12 cellular contexts compared by ENCODE assay signal in the genomic region with DNA sequence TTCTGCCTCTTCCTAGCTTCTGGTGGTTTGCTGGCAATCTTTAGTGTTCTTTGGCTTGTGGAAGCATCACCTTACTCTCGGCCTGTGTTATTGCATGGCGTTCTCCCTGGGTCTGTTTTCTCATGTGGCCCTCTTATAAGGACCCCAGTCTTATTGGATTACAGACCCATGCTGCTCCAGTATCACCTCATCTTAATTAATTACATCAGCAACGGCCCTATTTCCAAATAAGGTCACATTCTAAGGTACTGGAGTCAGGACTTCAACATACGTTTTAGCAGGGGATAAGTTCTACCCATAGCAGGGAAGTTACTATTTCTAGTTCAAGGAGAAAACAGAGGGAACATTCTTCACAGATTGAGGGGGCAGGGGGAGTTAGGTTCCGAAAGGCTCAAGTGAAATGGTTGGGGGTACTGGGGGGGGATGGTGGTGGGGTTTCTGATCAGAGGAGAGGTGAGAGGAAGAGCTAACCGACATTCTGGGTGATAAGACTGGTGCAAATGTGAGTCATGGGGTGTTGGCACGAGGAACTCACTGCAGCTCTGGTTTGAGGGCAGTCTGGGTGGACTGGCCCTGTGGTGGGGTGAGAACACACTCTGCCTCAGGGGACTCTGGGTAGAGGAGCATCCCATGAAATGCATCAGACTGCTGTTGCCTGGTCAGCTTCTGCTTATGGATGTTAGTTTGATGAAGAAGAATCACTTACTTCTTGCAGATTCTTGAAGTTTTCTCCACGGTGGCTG. TPM values are rescaled to one million over a fixed set of nuclear protein-coding genes. Genes with fewer than 3 reads are reported as not detected.
A peak's percentile ranks its signal among the peaks of the same experiment; 100 is the strongest.
DNase-seq lines count a peak whose midpoint lies in the region; TF ChIP-seq lines count a peak whose summit lies in the region.
"Had no signal": no experiment of that assay in that cellular context is flagged by ENCODE, and none has a peak within 500 bp of the region (broad histone marks: within the 10 kb centered on the region; RNA-seq: fewer than 3 reads in every experiment).

No MANE protein-coding gene starts in this region.

- H3K36me3 ChIP-seq in GM23248 (ENCODE audit: low read depth) = no peaks in the 10 kb centered on the region
- H3K36me3 ChIP-seq in esophagus muscularis mucosa = no peaks in the 10 kb centered on the region

- H3K4me2 ChIP-seq in GM23248 (ENCODE audit: unreplicated experiment) = peak overlapping the region; percentile 55

- H3K4me3 ChIP-seq in GM23248 = no peak overlapping the region
- no peak overlapping the region for H3K4me3 ChIP-seq in choroid plexus epithelial cell (ENCODE audit: low read depth, low read length)
- no peak overlapping the region for H3K4me3 ChIP-seq in esophagus muscularis mucosa

- peak; percentile 79 for DNase-seq in GM23248
- DNase-seq in NCI-H82 treated with DMSO at 0.1 percent for 48 hours (lab: John Stamatoyannopoulos, UW; ENCODE audit: unreplicated experiment) = peak; percentile 17
- DNase-seq in choroid plexus epithelial cell (ENCODE audit: low read depth) = peak; percentile 40
- no peak for DNase-seq in stimulated activated CD4-positive, alpha-beta T cell treated with anti-CD3 and anti-CD28 coated beads, Interleukin-4, amount 100 ng/mL, for 4 hours
- no peak for DNase-seq in head of caudate nucleus
- no peak for DNase-seq in central memory CD4-positive, alpha-beta T cell
- DNase-seq in esophagus muscularis mucosa (ENCODE audit: extremely low spot score) = no peak
- DNase-seq: activated naive CD4-positive, alpha-beta T cell treated with anti-CD3 and anti-CD28 coated beads for 36 hours; cerebellar nuclear complex; KBM-7; retina had no signal

- H3K9me3 ChIP-seq in GM23248 (ENCODE audit: low read depth) = no peaks in the 10 kb centered on the region
- no peaks in the 10 kb centered on the region for H3K9me3 ChIP-seq in esophagus muscularis mucosa

- peak overlapping the region; percentile 54 to 92 (median 70) for H3K27ac Mint-ChIP-seq in nephron
- H3K27ac Mint-ChIP-seq: activated naive CD4-positive, alpha-beta T cell treated with anti-CD3 and anti-CD28 coated beads for 36 hours had no signal

- H3K9ac ChIP-seq in GM23248 = peak overlapping the region; percentile 14; the same call in 1 of the 2 replicates

- no peak overlapping the region for H3K4me3 Mint-ChIP-seq in nephron
- H3K4me3 Mint-ChIP-seq: activated naive CD4-positive, alpha-beta T cell treated with anti-CD3 and anti-CD28 coated beads for 36 hours had no signal

- TF ChIP-seq EP300 in esophagus muscularis mucosa (IDR thresholded peaks at IDR 0.05) = no peak

- no peaks in the 10 kb centered on the region for H3K27me3 ChIP-seq in GM23248 (replicated peaks; ENCODE audit: insufficient read depth)
- H3K27me3 ChIP-seq in esophagus muscularis mucosa = no peaks in the 10 kb centered on the region

- no peaks in the 10 kb centered on the region for H3K36me3 Mint-ChIP-seq in nephron (ENCODE audit: low read depth)

- H2AFZ ChIP-seq in GM23248 = 0 out of 2 replicates have a peak overlapping the region, but pooled peaks have one; percentile 11

- no peak for TF ChIP-seq CTCF in choroid plexus epithelial cell (conservative IDR thresholded peaks at IDR 0.05; ENCODE audit: low read depth, low read length)
- no peak for TF ChIP-seq CTCF in nephron (IDR thresholded peaks at IDR 0.05; ENCODE audit: unreplicated experiment in 3 of 3)
- TF ChIP-seq CTCF in esophagus muscularis mucosa (IDR thresholded peaks at IDR 0.05) = no peak

- H3K9me2 ChIP-seq in GM23248 (ENCODE audit: insufficient read depth) = no peaks in the 10 kb centered on the region

- H3K4me1 Mint-ChIP-seq in nephron = peaks cover 44% of the 10 kb centered on the region

- no peaks in the 10 kb centered on the region for H3K27me3 Mint-ChIP-seq in nephron (ENCODE audit: low read depth)

- H3K4me1 ChIP-seq in GM23248 (ENCODE audit: insufficient read depth) (peaks cover 52% of the 10 kb centered on the region), esophagus muscularis mucosa (peaks cover 5 to 26% (median 16%) of the 10 kb centered on the region in 4 donors)

- H3K9me3 Mint-ChIP-seq in nephron = no peaks in the 10 kb centered on the region
- H3K9me3 Mint-ChIP-seq: activated naive CD4-positive, alpha-beta T cell treated with anti-CD3 and anti-CD28 coated beads for 36 hours had no signal

- H3F3A ChIP-seq in GM23248 (ENCODE audit: insufficient read depth) = peaks cover 42% of the 10 kb centered on the region

- 71 to 78% methylated on average over 8 of the region's 8 CpGs for WGBS in GM23248 (ENCODE audit: low coverage in 1 of 2, low lambda C conversion rate in 2 of 2, missing lambda C conversion rate in 2 of 2), 2 experiments
- WGBS in esophagus muscularis mucosa = 69% methylated on average over 8 of the region's 8 CpGs

- no peak for TF ChIP-seq POLR2A in esophagus muscularis mucosa (IDR thresholded peaks at IDR 0.05; ENCODE audit: low read depth)

- intact Hi-C loops in head of caudate nucleus (cut with DNase I) (no loop called here), esophagus muscularis mucosa (cut with DNase I) (no loop called here)

- H3K79me2 ChIP-seq in GM23248 (ENCODE audit: insufficient read depth) = no peaks in the 10 kb centered on the region

- in situ Hi-C loops in GM23248 (cut with MboI) = no loop called here

- no peaks in the 10 kb centered on the region for H4K20me1 ChIP-seq in GM23248 (ENCODE audit: insufficient read depth)

- H3K27ac ChIP-seq in GM23248 (peak overlapping the region; percentile 65), esophagus muscularis mucosa (replicated peaks in 1 of 4) (no peak overlapping the region)

RNA-seq across cellular contexts. Expression of gene ZBED5, which starts 51.5 kb away (rescaled TPM):
- total RNA-seq in GM23248 (2014; rRNA removed; shearing (Covaris generic)) = 25.6 and 32.4 TPM in 2 replicates
- polyA plus RNA-seq in GM23248 (2016; fragmentation: Nextera tagmentation; extraction: Ambion mirVana) = 27.7 and 27.8 TPM in 2 replicates
- total RNA-seq in esophagus muscularis mucosa = 10 to 100 TPM; 27.3 to 36.5 (median 28.3) TPM

Comparison
In these comparisons a context has a peak if more than half of its experiments do, and no peak if none do; other contexts are left out.
1. DNase-seq: peak in GM23248 (single experiment), NCI-H82 treated with DMSO at 0.1 percent for 48 hours (single experiment) and choroid plexus epithelial cell (single experiment); none in stimulated activated CD4-positive, alpha-beta T cell treated with anti-CD3 and anti-CD28 coated beads, Interleukin-4, amount 100 ng/mL, for 4 hours (0 of 2), head of caudate nucleus (0 of 42), central memory CD4-positive, alpha-beta T cell (single experiment) and esophagus muscularis mucosa (single experiment).